1 cellular context compared by ENCODE assay signal in the genomic region with DNA sequence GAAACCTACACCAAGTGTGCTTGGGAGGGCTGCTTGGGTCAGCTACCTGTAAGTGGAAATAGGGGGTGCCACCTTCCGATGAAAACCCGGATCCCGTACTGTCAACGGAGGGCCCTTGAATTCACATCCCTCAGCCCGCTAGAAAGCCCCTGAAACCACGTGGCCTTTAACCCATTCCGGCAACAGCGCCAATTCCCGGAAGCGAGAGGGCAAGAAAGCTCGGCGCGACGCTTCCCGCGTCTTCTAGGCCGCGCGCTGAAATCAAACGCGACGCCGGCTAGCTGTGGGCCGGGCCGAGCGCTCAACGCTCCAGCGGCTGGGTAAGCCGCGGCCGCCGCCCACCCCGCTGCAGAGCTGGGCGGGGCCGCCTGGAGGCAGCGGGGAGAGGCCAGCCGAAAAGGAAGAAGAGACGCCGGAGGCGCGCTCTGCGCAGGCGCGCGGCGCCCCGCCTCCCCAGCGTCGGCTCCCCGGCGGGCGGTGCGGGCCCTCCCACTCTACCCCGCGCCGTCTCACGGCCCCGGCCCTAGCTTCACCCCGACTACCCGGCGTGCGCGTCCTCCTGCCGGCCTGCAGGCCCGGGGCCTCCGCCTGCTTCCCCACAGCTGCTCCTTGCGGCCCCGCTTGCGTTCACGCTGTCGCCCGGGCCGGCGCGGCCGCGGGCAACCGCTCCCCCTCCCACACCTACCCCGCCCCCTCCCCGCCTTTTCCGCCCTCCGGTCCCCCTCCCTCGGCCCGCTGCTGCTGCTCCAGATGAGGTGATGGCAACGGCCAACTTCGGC.
A peak's percentile ranks its signal among the peaks of the same experiment; 100 is the strongest.
TF ChIP-seq lines count a peak whose summit lies in the region.

A gene (plus strand): TSS at position 492 of the 779 bp plus-strand sequence. CDS start 267 bp downstream, at position 759.

TF ChIP-seq in K562, 482 proteins besides CTCF, POLR2A, EP300 and RAD21 (continued from another document and continues in another):
- TF ChIP-seq, protein P1, sequence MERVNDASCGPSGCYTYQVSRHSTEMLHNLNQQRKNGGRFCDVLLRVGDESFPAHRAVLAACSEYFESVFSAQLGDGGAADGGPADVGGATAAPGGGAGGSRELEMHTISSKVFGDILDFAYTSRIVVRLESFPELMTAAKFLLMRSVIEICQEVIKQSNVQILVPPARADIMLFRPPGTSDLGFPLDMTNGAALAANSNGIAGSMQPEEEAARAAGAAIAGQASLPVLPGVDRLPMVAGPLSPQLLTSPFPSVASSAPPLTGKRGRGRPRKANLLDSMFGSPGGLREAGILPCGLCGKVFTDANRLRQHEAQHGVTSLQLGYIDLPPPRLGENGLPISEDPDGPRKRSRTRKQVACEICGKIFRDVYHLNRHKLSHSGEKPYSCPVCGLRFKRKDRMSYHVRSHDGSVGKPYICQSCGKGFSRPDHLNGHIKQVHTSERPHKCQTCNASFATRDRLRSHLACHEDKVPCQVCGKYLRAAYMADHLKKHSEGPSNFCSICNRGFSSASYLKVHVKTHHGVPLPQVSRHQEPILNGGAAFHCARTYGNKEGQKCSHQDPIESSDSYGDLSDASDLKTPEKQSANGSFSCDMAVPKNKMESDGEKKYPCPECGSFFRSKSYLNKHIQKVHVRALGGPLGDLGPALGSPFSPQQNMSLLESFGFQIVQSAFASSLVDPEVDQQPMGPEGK (CRISPR knock-in tag; IDR thresholded peaks at IDR 0.05; ENCODE audit: borderline replicate concordance): no peak
- TF ChIP-seq, protein P2, sequence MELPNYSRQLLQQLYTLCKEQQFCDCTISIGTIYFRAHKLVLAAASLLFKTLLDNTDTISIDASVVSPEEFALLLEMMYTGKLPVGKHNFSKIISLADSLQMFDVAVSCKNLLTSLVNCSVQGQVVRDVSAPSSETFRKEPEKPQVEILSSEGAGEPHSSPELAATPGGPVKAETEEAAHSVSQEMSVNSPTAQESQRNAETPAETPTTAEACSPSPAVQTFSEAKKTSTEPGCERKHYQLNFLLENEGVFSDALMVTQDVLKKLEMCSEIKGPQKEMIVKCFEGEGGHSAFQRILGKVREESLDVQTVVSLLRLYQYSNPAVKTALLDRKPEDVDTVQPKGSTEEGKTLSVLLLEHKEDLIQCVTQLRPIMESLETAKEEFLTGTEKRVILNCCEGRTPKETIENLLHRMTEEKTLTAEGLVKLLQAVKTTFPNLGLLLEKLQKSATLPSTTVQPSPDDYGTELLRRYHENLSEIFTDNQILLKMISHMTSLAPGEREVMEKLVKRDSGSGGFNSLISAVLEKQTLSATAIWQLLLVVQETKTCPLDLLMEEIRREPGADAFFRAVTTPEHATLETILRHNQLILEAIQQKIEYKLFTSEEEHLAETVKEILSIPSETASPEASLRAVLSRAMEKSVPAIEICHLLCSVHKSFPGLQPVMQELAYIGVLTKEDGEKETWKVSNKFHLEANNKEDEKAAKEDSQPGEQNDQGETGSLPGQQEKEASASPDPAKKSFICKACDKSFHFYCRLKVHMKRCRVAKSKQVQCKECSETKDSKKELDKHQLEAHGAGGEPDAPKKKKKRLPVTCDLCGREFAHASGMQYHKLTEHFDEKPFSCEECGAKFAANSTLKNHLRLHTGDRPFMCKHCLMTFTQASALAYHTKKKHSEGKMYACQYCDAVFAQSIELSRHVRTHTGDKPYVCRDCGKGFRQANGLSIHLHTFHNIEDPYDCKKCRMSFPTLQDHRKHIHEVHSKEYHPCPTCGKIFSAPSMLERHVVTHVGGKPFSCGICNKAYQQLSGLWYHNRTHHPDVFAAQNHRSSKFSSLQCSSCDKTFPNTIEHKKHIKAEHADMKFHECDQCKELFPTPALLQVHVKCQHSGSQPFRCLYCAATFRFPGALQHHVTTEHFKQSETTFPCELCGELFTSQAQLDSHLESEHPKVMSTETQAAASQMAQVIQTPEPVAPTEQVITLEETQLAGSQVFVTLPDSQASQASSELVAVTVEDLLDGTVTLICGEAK (IDR thresholded peaks at IDR 0.05): peak; percentile 53; the same call in 1 of the 2 replicates
- TF ChIP-seq, protein P2 (CRISPR knock-in tag; IDR thresholded peaks at IDR 0.05): no peak
- 0 out of 2 replicates have a peak, but pooled peaks have one; percentile 41 for TF ChIP-seq ILF3 (IDR thresholded peaks at IDR 0.05; ENCODE audit: borderline replicate concordance)
- TF ChIP-seq ZNF583 (CRISPR knock-in tag; IDR thresholded peaks at IDR 0.05): peak; percentile 90
- TF ChIP-seq DPF2 (IDR thresholded peaks at IDR 0.05): no peak
- peak; percentile 91 for TF ChIP-seq HDAC8 (tag; IDR thresholded peaks at IDR 0.05)
- TF ChIP-seq PML (IDR thresholded peaks at IDR 0.05; ENCODE audit: low read length): 0 out of 2 replicates have a peak, but pooled peaks have one; percentile 22
- TF ChIP-seq MYC (IDR thresholded peaks at IDR 0.05; ENCODE audit: low read depth, low read length): peak; percentile 98
- peak; percentile 90; the same call in 1 of the 2 replicates for TF ChIP-seq MYC (CRISPR knock-in tag; IDR thresholded peaks at IDR 0.05; ENCODE audit: borderline replicate concordance, low read depth)
- no peak for TF ChIP-seq ZNF239 (CRISPR knock-in tag; IDR thresholded peaks at IDR 0.05)
- TF ChIP-seq CBFB (CRISPR knock-in tag; IDR thresholded peaks at IDR 0.05): no peak
- TF ChIP-seq, protein P3, sequence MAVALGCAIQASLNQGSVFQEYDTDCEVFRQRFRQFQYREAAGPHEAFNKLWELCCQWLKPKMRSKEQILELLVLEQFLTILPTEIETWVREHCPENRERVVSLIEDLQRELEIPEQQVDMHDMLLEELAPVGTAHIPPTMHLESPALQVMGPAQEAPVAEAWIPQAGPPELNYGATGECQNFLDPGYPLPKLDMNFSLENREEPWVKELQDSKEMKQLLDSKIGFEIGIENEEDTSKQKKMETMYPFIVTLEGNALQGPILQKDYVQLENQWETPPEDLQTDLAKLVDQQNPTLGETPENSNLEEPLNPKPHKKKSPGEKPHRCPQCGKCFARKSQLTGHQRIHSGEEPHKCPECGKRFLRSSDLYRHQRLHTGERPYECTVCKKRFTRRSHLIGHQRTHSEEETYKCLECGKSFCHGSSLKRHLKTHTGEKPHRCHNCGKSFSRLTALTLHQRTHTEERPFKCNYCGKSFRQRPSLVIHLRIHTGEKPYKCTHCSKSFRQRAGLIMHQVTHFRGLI (CRISPR knock-in tag; IDR thresholded peaks at IDR 0.05): peak; percentile 70
- TF ChIP-seq, protein P4, sequence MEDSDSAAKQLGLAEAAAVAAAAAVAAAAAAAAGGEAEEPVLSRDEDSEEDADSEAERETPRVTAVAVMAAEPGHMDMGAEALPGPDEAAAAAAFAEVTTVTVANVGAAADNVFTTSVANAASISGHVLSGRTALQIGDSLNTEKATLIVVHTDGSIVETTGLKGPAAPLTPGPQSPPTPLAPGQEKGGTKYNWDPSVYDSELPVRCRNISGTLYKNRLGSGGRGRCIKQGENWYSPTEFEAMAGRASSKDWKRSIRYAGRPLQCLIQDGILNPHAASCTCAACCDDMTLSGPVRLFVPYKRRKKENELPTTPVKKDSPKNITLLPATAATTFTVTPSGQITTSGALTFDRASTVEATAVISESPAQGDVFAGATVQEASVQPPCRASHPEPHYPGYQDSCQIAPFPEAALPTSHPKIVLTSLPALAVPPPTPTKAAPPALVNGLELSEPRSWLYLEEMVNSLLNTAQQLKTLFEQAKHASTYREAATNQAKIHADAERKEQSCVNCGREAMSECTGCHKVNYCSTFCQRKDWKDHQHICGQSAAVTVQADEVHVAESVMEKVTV (CRISPR knock-in tag; IDR thresholded peaks at IDR 0.05): no peak
- no peak for TF ChIP-seq LEF1 (IDR thresholded peaks at IDR 0.05)
- no peak for TF ChIP-seq ZNF696 (CRISPR knock-in tag; conservative IDR thresholded peaks at IDR 0.05)
- TF ChIP-seq, protein P5, sequence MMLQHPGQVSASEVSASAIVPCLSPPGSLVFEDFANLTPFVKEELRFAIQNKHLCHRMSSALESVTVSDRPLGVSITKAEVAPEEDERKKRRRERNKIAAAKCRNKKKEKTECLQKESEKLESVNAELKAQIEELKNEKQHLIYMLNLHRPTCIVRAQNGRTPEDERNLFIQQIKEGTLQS (IDR thresholded peaks at IDR 0.05): no peak
- TF ChIP-seq, protein P5 (CRISPR knock-in tag; conservative IDR thresholded peaks at IDR 0.05): peak; percentile 93
- TF ChIP-seq KLF1 (tag; IDR thresholded peaks at IDR 0.05): peak; percentile 84
- no peak for TF ChIP-seq HLTF (IDR thresholded peaks at IDR 0.05)
- TF ChIP-seq PCBP2 (IDR thresholded peaks at IDR 0.05; ENCODE audit: low read depth, low read length, poor library complexity, severe bottlenecking): no peak
- TF ChIP-seq CSDE1 (IDR thresholded peaks at IDR 0.05): no peak
- no peak for TF ChIP-seq SMARCA5 (IDR thresholded peaks at IDR 0.05)
- TF ChIP-seq CEBPB (tag; IDR thresholded peaks at IDR 0.05): no peak
- TF ChIP-seq, protein P6, sequence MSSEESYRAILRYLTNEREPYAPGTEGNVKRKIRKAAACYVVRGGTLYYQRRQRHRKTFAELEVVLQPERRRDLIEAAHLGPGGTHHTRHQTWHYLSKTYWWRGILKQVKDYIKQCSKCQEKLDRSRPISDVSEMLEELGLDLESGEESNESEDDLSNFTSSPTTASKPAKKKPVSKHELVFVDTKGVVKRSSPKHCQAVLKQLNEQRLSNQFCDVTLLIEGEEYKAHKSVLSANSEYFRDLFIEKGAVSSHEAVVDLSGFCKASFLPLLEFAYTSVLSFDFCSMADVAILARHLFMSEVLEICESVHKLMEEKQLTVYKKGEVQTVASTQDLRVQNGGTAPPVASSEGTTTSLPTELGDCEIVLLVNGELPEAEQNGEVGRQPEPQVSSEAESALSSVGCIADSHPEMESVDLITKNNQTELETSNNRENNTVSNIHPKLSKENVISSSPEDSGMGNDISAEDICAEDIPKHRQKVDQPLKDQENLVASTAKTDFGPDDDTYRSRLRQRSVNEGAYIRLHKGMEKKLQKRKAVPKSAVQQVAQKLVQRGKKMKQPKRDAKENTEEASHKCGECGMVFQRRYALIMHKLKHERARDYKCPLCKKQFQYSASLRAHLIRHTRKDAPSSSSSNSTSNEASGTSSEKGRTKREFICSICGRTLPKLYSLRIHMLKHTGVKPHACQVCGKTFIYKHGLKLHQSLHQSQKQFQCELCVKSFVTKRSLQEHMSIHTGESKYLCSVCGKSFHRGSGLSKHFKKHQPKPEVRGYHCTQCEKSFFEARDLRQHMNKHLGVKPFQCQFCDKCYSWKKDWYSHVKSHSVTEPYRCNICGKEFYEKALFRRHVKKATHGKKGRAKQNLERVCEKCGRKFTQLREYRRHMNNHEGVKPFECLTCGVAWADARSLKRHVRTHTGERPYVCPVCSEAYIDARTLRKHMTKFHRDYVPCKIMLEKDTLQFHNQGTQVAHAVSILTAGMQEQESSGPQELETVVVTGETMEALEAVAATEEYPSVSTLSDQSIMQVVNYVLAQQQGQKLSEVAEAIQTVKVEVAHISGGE (CRISPR knock-in tag; IDR thresholded peaks at IDR 0.05): peak in 1 of 3 experiments; percentile 72; a peak in 1 of 6 replicates
- TF ChIP-seq SMC3 (conservative IDR thresholded peaks at IDR 0.05; ENCODE audit: insufficient read depth, low read depth, low read length): no peak
- TF ChIP-seq CHD1 (IDR thresholded peaks at IDR 0.05; ENCODE audit: low read length): peak; percentile 44
- TF ChIP-seq, protein P7, sequence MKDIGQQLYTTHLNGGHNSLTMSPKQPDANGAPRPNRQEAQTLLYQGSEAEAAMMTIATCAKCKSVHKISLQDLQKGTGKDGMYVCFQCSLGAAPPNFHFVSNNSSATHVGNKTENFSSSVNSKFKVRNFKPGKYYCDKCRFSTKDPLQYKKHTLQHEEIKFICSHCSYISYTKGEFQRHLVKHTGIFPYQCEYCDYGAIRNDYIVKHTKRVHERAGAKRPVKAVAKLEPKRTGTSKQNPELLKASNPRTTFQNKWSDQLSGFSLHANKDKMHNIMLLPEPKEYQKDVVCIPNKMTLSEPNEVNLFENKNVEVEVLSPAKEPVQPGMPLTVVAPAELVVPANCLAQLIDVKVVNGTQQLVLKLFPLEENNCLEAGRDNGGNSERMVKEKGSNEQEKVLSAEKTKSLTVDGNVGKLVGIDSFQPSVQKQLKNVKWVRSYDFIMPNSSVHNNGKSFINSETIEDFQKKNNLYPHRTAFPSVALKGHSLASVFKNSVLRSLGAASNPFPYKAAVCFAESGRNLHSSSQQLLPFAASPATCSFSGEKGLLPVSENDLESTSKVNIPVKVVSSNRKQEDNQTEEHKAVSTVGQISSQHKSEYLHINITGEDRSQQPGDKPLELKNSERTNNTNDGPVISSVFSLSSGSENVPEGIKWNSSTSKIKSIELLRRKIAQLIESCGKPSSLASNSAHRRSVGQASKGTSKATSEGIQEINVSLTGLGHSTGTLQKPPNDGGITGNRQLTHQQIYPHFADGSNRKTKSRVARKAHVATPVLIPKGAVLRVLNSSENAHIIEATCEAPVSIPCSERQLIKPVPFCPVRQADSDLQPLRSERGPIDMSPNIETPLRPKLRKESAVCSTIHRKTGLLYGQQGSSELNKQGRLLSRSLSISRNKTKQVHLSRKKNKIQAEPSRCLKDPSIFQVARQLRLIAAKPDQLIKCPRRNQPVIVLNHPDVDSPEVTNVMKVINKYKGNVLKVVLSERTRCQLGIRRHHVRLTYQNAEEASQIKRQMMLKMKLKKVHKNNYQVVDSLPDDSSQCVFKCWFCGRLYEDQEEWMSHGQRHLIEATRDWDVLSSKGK (CRISPR knock-in tag; IDR thresholded peaks at IDR 0.05): no peak
- no peak for TF ChIP-seq POLR3A (IDR thresholded peaks at IDR 0.05; ENCODE audit: borderline replicate concordance, extremely low read depth, insufficient read depth, insufficient read length)
